Comparison of ENCODE assay signal across 13 cellular contexts in the genomic region with DNA sequence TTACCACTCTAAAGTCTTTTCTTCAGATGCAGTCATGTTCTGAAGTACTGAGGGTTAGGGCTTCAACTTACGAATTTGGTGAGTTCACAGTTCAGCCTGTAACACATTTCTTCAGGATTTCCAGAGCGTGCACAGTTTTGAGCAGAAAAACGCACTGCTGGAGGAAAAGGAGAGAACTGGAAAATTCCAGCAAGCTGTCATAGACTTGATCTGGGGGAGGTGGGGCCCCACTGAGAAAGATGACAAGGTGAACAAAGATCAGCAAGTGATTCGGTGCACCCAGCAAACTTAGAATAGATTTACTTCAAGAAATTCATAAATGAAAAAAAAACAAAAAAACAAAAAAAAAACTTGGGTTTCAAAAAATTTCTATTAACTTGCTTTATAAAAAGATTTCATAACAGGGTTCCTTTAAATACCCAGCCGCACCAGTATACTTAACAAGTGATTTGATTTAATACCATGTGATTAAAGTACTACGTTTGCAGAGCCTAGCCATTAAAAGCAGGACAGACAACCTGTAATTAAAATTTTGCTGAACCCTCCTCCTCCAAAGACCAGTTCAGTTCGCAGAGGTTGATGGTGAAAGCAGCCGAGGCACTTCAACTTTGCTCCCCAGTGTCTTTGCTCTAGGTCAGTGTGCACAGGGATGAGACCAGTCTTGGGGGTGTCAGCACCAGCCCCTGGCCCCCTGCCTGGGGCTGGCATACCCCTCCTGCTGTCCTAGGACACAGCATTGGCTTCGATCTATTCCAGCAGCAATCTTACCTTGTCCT.
"Had no signal": no experiment of that assay in that cellular context is flagged by ENCODE, and none has a peak within 500 bp of the region (broad histone marks: within the 10 kb centered on the region; RNA-seq: fewer than 3 reads in every experiment).

No MANE protein-coding gene starts in this region.

- H3K4me3 Mint-ChIP-seq: activated CD4-positive, alpha-beta memory T cell treated with anti-CD3 and anti-CD28 coated beads, Interleukin-2, amount 10 ng/mL, durations not matched to agents 7 days and 5 days; activated T-cell treated with anti-CD3 and anti-CD28 coated beads, Interleukin-2, amount 50 U/mL, for 24 hours; immature natural killer cell; T-helper 1 cell treated with Interleukin-12 subunit alpha and Interleukin-12 subunit beta and Interleukin-4 antibody, amounts not matched to agents 30 μg/mL and 1 μg/mL, for 36 hours had no signal

- H3K27ac Mint-ChIP-seq: activated CD4-positive, alpha-beta memory T cell treated with anti-CD3 and anti-CD28 coated beads, Interleukin-2, amount 10 ng/mL, durations not matched to agents 7 days and 5 days; activated T-cell treated with anti-CD3 and anti-CD28 coated beads, Interleukin-2, amount 50 U/mL, for 24 hours; immature natural killer cell; T-helper 1 cell treated with Interleukin-12 subunit alpha and Interleukin-12 subunit beta and Interleukin-4 antibody, amounts not matched to agents 30 μg/mL and 1 μg/mL, for 36 hours had no signal

- H3K4me1 Mint-ChIP-seq: immature natural killer cell had no signal

- H3K9me3 Mint-ChIP-seq: activated T-cell treated with anti-CD3 and anti-CD28 coated beads, Interleukin-2, amount 50 U/mL, for 24 hours; T-helper 1 cell treated with Interleukin-12 subunit alpha and Interleukin-12 subunit beta and Interleukin-4 antibody, amounts not matched to agents 30 μg/mL and 1 μg/mL, for 36 hours had no signal

- H3K36me3 Mint-ChIP-seq: immature natural killer cell had no signal

- DNase-seq: activated CD4-positive, alpha-beta memory T cell treated with anti-CD3 and anti-CD28 coated beads, Interleukin-2, amount 10 ng/mL, durations not matched to agents 7 days and 5 days; activated CD4-positive, alpha-beta T cell treated with anti-CD3 and anti-CD28 coated beads for 4 hours; activated naive CD4-positive, alpha-beta T cell treated with anti-CD3 and anti-CD28 coated beads, Interleukin-2, amount 50 U/mL, for 16 hours; activated T-cell treated with anti-CD3 and anti-CD28 coated beads, Interleukin-2, amount 50 U/mL, for 24 hours; gastrocnemius medialis; immature natural killer cell; left cardiac atrium; stimulated activated CD4-positive, alpha-beta T cell treated with anti-CD3 and anti-CD28 coated beads, Interleukin-4, amount 100 ng/mL, for 4 hours; stimulated activated CD8-positive, alpha-beta memory T cell treated with anti-CD3 and anti-CD28 coated beads, Interleukin-4, amount 100 ng/mL, for 48 hours; stimulated activated naive CD4-positive, alpha-beta T cell treated with Interleukin-2 at 50 U/mL for 16 hours; upper lobe of right lung; WERI-Rb-1 had no signal

- H3K27me3 Mint-ChIP-seq: activated CD4-positive, alpha-beta memory T cell treated with anti-CD3 and anti-CD28 coated beads, Interleukin-2, amount 10 ng/mL, durations not matched to agents 7 days and 5 days had no signal

- ATAC-seq: gastrocnemius medialis, left cardiac atrium, upper lobe of right lung had no signal
